Comparison of ENCODE assay signal across 22 cellular contexts in genomic region chr2:145654746-145655145, GRCh38.
"Had no signal": no experiment of that assay in that cellular context is flagged by ENCODE, and none has a peak within 500 bp of the region (broad histone marks: within the 10 kb centered on the region; RNA-seq: fewer than 3 reads in every experiment).

No MANE protein-coding gene starts in this region.

- H3K4me3 ChIP-seq: colonic mucosa, gastrocnemius medialis, left lung, psoas muscle, skin epidermis, stomach, thoracic aorta, upper lobe of left lung had no signal

- H3K27ac ChIP-seq: colonic mucosa, gastrocnemius medialis, left lung, psoas muscle, skin epidermis, stomach, thoracic aorta, upper lobe of left lung had no signal

- H3K4me1 Mint-ChIP-seq: activated CD4-positive, alpha-beta T cell treated with anti-CD3 and anti-CD28 coated beads for 36 hours; activated naive CD8-positive, alpha-beta T cell treated with anti-CD3 and anti-CD28 coated beads for 36 hours; central memory CD8-positive, alpha-beta T cell; WTC11 had no signal

- H3K9me3 Mint-ChIP-seq: activated CD4-positive, alpha-beta memory T cell treated with anti-CD3 and anti-CD28 coated beads for 36 hours; activated naive CD8-positive, alpha-beta T cell treated with anti-CD3 and anti-CD28 coated beads for 36 hours; central memory CD8-positive, alpha-beta T cell; T-helper 2 cell treated with Interferon-gamma antibody and Interleukin-4, amounts not matched to agents 5 μg/mL and 100 μg/mL, for 36 hours had no signal

- H3K4me3 Mint-ChIP-seq: activated CD4-positive, alpha-beta memory T cell treated with anti-CD3 and anti-CD28 coated beads for 36 hours; activated CD4-positive, alpha-beta T cell treated with anti-CD3 and anti-CD28 coated beads for 36 hours; activated naive CD8-positive, alpha-beta T cell treated with anti-CD3 and anti-CD28 coated beads for 36 hours; central memory CD8-positive, alpha-beta T cell; T-helper 2 cell treated with Interferon-gamma antibody and Interleukin-4, amounts not matched to agents 5 μg/mL and 100 μg/mL, for 36 hours; WTC11 had no signal

- H3K36me3 ChIP-seq: colonic mucosa, gastrocnemius medialis, left lung, stomach, thoracic aorta, upper lobe of left lung had no signal

- DNase-seq: activated CD4-positive, alpha-beta memory T cell treated with anti-CD3 and anti-CD28 coated beads for 36 hours; activated CD4-positive, alpha-beta T cell treated with anti-CD3 and anti-CD28 coated beads for 36 hours; activated naive CD8-positive, alpha-beta T cell treated with anti-CD3 and anti-CD28 coated beads for 36 hours; amniotic stem cell; colonic mucosa; gastrocnemius medialis; head of caudate nucleus; kidney; left lung; midbrain; psoas muscle; right cardiac atrium; stimulated activated CD4-positive, alpha-beta T cell treated with anti-CD3 and anti-CD28 coated beads, Interleukin-15, amount 100 ng/mL, for 24 hours; stimulated activated CD4-positive, alpha-beta T cell treated with anti-CD3 and anti-CD28 coated beads, Interleukin-4, amount 100 ng/mL, for 1 hour; stomach; upper lobe of left lung had no signal

- H3K27me3 ChIP-seq: colonic mucosa, gastrocnemius medialis, left lung, stomach, upper lobe of left lung had no signal

- H3K36me3 Mint-ChIP-seq: activated CD4-positive, alpha-beta memory T cell treated with anti-CD3 and anti-CD28 coated beads for 36 hours; activated naive CD8-positive, alpha-beta T cell treated with anti-CD3 and anti-CD28 coated beads for 36 hours; WTC11 had no signal

- H3K27me3 Mint-ChIP-seq: activated CD4-positive, alpha-beta memory T cell treated with anti-CD3 and anti-CD28 coated beads for 36 hours; activated CD4-positive, alpha-beta T cell treated with anti-CD3 and anti-CD28 coated beads for 36 hours; activated naive CD8-positive, alpha-beta T cell treated with anti-CD3 and anti-CD28 coated beads for 36 hours; central memory CD8-positive, alpha-beta T cell had no signal

- H3K9me3 ChIP-seq: colonic mucosa, gastrocnemius medialis, left lung, psoas muscle, stomach, thoracic aorta, upper lobe of left lung had no signal

- ATAC-seq: activated CD4-positive, alpha-beta T cell treated with anti-CD3 and anti-CD28 coated beads for 36 hours; gastrocnemius medialis; left lung; psoas muscle; right cardiac atrium; WTC11 had no signal

- H3K27ac Mint-ChIP-seq: activated CD4-positive, alpha-beta memory T cell treated with anti-CD3 and anti-CD28 coated beads for 36 hours; activated CD4-positive, alpha-beta T cell treated with anti-CD3 and anti-CD28 coated beads for 36 hours; activated naive CD8-positive, alpha-beta T cell treated with anti-CD3 and anti-CD28 coated beads for 36 hours; T-helper 2 cell treated with Interferon-gamma antibody and Interleukin-4, amounts not matched to agents 5 μg/mL and 100 μg/mL, for 36 hours; WTC11 had no signal

- FAIRE-seq: kidney, TTC549 had no signal

- H3K4me1 ChIP-seq: colonic mucosa, gastrocnemius medialis, left lung, psoas muscle, stomach, upper lobe of left lung had no signal
